ENCODE assay signal across 20 cellular contexts in genomic region chr3:108242776-108243175, GRCh38. TPM values are rescaled to one million over a fixed set of nuclear protein-coding genes. Genes with fewer than 3 reads are reported as not detected.
DNase-seq lines count a peak whose midpoint lies in the region; ATAC-seq and TF ChIP-seq lines count a peak whose summit lies in the region.
"Had no signal": no experiment of that assay in that cellular context is flagged by ENCODE, and none has a peak within 500 bp of the region (broad histone marks: within the 10 kb centered on the region; RNA-seq: fewer than 3 reads in every experiment).

No MANE protein-coding gene starts in this region.

- peaks cover 9% of the 10 kb centered on the region for H3K4me1 Mint-ChIP-seq in endodermal cell
- H3K4me1 Mint-ChIP-seq in nephron progenitor cell, result peaks cover 10% of the 10 kb centered on the region
- peaks cover 11 to 21% of the 10 kb centered on the region in 2 donors for H3K4me1 Mint-ChIP-seq in stimulated activated naive B cell treated with anti-CD40 and anti-IgM and Interleukin-4, amounts not matched to agents 10 μg/mL and 1 μg/mL and 100 μg/mL, for 72 hours
- H3K4me1 Mint-ChIP-seq: CD4-positive, alpha-beta memory T cell had no signal

- peak overlapping the region; percentile 1 for H3K27ac ChIP-seq in endodermal cell (ENCODE audit: low read depth, low read length)
- H3K27ac ChIP-seq in effector memory CD4-positive, alpha-beta T cell (ENCODE audit: insufficient read depth, low read length, poor library complexity, severe bottlenecking), result no peak overlapping the region
- H3K27ac ChIP-seq: BLaER1, GM23248 had no signal

- H3K4me1 ChIP-seq in endodermal cell (ENCODE audit: control insufficient read depth, insufficient read depth, low read length), result peaks cover 3% of the 10 kb centered on the region
- no peaks in the 10 kb centered on the region for H3K4me1 ChIP-seq in effector memory CD4-positive, alpha-beta T cell (ENCODE audit: control insufficient read depth, insufficient read depth, low read length, poor library complexity, severe bottlenecking)
- H3K4me1 ChIP-seq: BLaER1 had no signal

- no peak overlapping the region for H3K4me3 Mint-ChIP-seq in endodermal cell
- no peak overlapping the region for H3K4me3 Mint-ChIP-seq in nephron progenitor cell
- no peak overlapping the region for H3K4me3 Mint-ChIP-seq in stimulated activated naive B cell treated with anti-CD40 and anti-IgM and Interleukin-4, amounts not matched to agents 10 μg/mL and 1 μg/mL and 100 μg/mL, for 72 hours
- H3K4me3 Mint-ChIP-seq: CD14-positive monocyte; CD4-positive, alpha-beta memory T cell had no signal

- DNase-seq in ELF-1 (ENCODE audit: low read depth, low spot score) (peak; percentile 83), endodermal cell (no peak), nephron progenitor cell (no peak)
- no peak for DNase-seq in stimulated activated naive B cell treated with anti-CD40 and anti-IgM and Interleukin-4, amounts not matched to agents 10 μg/mL and 1 μg/mL and 100 μg/mL, for 72 hours
- DNase-seq in activated T-cell treated with anti-CD3 and anti-CD28 coated beads, Interleukin-2, amount 50 U/mL, for 48 hours, result no peak
- no peak for DNase-seq in effector memory CD4-positive, alpha-beta T cell
- DNase-seq: 8988T; Calu3; CD4-positive, alpha-beta memory T cell; DMS79 treated with DMSO at 0.1 percent for 48 hours; GM23248; HCEC 1CT; IMR-90 had no signal

- no peak overlapping the region for H3K9ac ChIP-seq in endodermal cell (ENCODE audit: extremely low read depth, low read length, poor library complexity, severe bottlenecking)
- H3K9ac ChIP-seq: BLaER1, GM23248 had no signal

- H3K9me3 Mint-ChIP-seq in endodermal cell (peaks cover 15% of the 10 kb centered on the region), nephron progenitor cell (peaks cover 19% of the 10 kb centered on the region)
- peaks cover 9 to 14% of the 10 kb centered on the region in 2 donors for H3K9me3 Mint-ChIP-seq in stimulated activated naive B cell treated with anti-CD40 and anti-IgM and Interleukin-4, amounts not matched to agents 10 μg/mL and 1 μg/mL and 100 μg/mL, for 72 hours
- H3K9me3 Mint-ChIP-seq: CD4-positive, alpha-beta memory T cell had no signal

- TF ChIP-seq CTCF in endodermal cell (conservative IDR thresholded peaks at IDR 0.05) (no peak), nephron progenitor cell (IDR thresholded peaks at IDR 0.05) (no peak)

- H3K36me3 Mint-ChIP-seq in endodermal cell (ENCODE audit: low read depth) (no peaks in the 10 kb centered on the region), nephron progenitor cell (ENCODE audit: low read depth) (no peaks in the 10 kb centered on the region)
- peaks cover 11 to 20% of the 10 kb centered on the region in 2 donors for H3K36me3 Mint-ChIP-seq in stimulated activated naive B cell treated with anti-CD40 and anti-IgM and Interleukin-4, amounts not matched to agents 10 μg/mL and 1 μg/mL and 100 μg/mL, for 72 hours
- H3K36me3 Mint-ChIP-seq: CD14-positive monocyte; CD4-positive, alpha-beta memory T cell had no signal

- H3K27me3 Mint-ChIP-seq in endodermal cell (ENCODE audit: insufficient read depth) (no peaks in the 10 kb centered on the region), nephron progenitor cell (ENCODE audit: low read depth, poor library complexity) (no peaks in the 10 kb centered on the region)
- no peaks in the 10 kb centered on the region for H3K27me3 Mint-ChIP-seq in stimulated activated naive B cell treated with anti-CD40 and anti-IgM and Interleukin-4, amounts not matched to agents 10 μg/mL and 1 μg/mL and 100 μg/mL, for 72 hours
- H3K27me3 Mint-ChIP-seq: CD4-positive, alpha-beta memory T cell had no signal

- H3K36me3 ChIP-seq in endodermal cell (ENCODE audit: control insufficient read depth, insufficient read depth, low read length), result no peaks in the 10 kb centered on the region
- H3K36me3 ChIP-seq in effector memory CD4-positive, alpha-beta T cell (ENCODE audit: control insufficient read depth, insufficient read depth, low read length), result no peaks in the 10 kb centered on the region
- H3K36me3 ChIP-seq: BLaER1 had no signal

- ATAC-seq in stimulated activated naive B cell treated with anti-CD40 and anti-IgM and Interleukin-4, amounts not matched to agents 10 μg/mL and 1 μg/mL and 100 μg/mL, for 72 hours (replicated peaks), result no peak
- no peak for ATAC-seq in GM21360 (IDR thresholded peaks at IDR 0.05; ENCODE audit: unreplicated experiment)
- ATAC-seq: GM12878 had no signal

- no peaks in the 10 kb centered on the region for H3K9me3 ChIP-seq in endodermal cell (ENCODE audit: control insufficient read depth, low read length)
- no peaks in the 10 kb centered on the region for H3K9me3 ChIP-seq in effector memory CD4-positive, alpha-beta T cell (ENCODE audit: control insufficient read depth, low read length)
- H3K9me3 ChIP-seq: BLaER1 had no signal

- H3K4me3 ChIP-seq in endodermal cell (ENCODE audit: low read length), result no peak overlapping the region
- no peak overlapping the region for H3K4me3 ChIP-seq in effector memory CD4-positive, alpha-beta T cell (ENCODE audit: insufficient read depth, low read depth, low read length, poor library complexity, severe bottlenecking)
- H3K4me3 ChIP-seq: BLaER1, GM12878, GM23248 had no signal

- H3K27me3 ChIP-seq in endodermal cell (ENCODE audit: control insufficient read depth, insufficient read depth, low read length, poor library complexity, severe bottlenecking), result no peaks in the 10 kb centered on the region
- H3K27me3 ChIP-seq in effector memory CD4-positive, alpha-beta T cell (replicated peaks; ENCODE audit: control insufficient read depth, insufficient read depth, low read length, poor library complexity, severe bottlenecking), result no peaks in the 10 kb centered on the region
- H3K27me3 ChIP-seq: BLaER1 had no signal

- H3K27ac Mint-ChIP-seq in endodermal cell (no peak overlapping the region), nephron progenitor cell (peak overlapping the region; percentile 37)
- peak overlapping the region; percentile 4 for H3K27ac Mint-ChIP-seq in stimulated activated naive B cell treated with anti-CD40 and anti-IgM and Interleukin-4, amounts not matched to agents 10 μg/mL and 1 μg/mL and 100 μg/mL, for 72 hours
- H3K27ac Mint-ChIP-seq: CD14-positive monocyte; CD4-positive, alpha-beta memory T cell had no signal

RNA-seq across cellular contexts. Expression of gene IFT57, which starts 20.6 kb away (rescaled TPM):
- total RNA-seq in endodermal cell, result 10 to 100 TPM; 45.5 to 60.5 TPM
- polyA plus RNA-seq in endodermal cell (2013, experiment 1 of 2), result 71.7 TPM
- polyA plus RNA-seq in endodermal cell (2013, experiment 2 of 2), result 67.1 TPM

RNA-seq across cellular contexts. Expression of gene HHLA2, which starts 53.6 kb away (rescaled TPM):
- total RNA-seq in endodermal cell, result not detected
- not detected for polyA plus RNA-seq in endodermal cell (2013, experiment 1 of 2)
- not detected for polyA plus RNA-seq in endodermal cell (2013, experiment 2 of 2)
- total RNA-seq: A673, G401, GM23248, IMR-90 had no signal
- polyA plus RNA-seq: AG04450; CD4-positive, alpha-beta memory T cell; GM23248; IMR-90 had no signal
